ENCODE assay signal across 21 cellular contexts in genomic region chr10:458466-458865, GRCh38.
DNase-seq lines count a peak whose midpoint lies in the region; ATAC-seq, FAIRE-seq and TF ChIP-seq lines count a peak whose summit lies in the region.
"Had no signal": no experiment of that assay in that cellular context is flagged by ENCODE, and none has a peak within 500 bp of the region (broad histone marks: within the 10 kb centered on the region; RNA-seq: fewer than 3 reads in every experiment).

No MANE protein-coding gene starts in this region.

- intact Hi-C loops in stomach (cut with DNase I; ENCODE audit: low total_unique reads) = no loop called here

- POLR2A ChIA-PET in activated CD4-positive, alpha-beta T cell treated with anti-CD3 and anti-CD28 coated beads, Interleukin-2, amount 10 ng/mL, durations not matched to agents 7 days and 5 days (lab: Charles Lee) = no interaction called here

- H3K9me3 ChIP-seq in gastroesophageal sphincter (no peaks in the 10 kb centered on the region), stomach (no peaks in the 10 kb centered on the region)
- H3K9me3 ChIP-seq: breast epithelium, Caco-2 had no signal

- peaks cover 9% of the 10 kb centered on the region for H3K4me1 Mint-ChIP-seq in activated CD4-positive, alpha-beta T cell treated with anti-CD3 and anti-CD28 coated beads, Interleukin-2, amount 10 ng/mL, durations not matched to agents 7 days and 5 days

- H3K4me3 Mint-ChIP-seq in activated CD4-positive, alpha-beta T cell treated with anti-CD3 and anti-CD28 coated beads, Interleukin-2, amount 10 ng/mL, durations not matched to agents 7 days and 5 days = no peak overlapping the region
- H3K4me3 Mint-ChIP-seq: activated naive CD8-positive, alpha-beta T cell treated with anti-CD3 and anti-CD28 coated beads, Interleukin-2, amount 50 U/mL, for 24 hours; activated T-helper 17 cell treated with anti-CD3 and anti-CD28 coated beads, Interleukin-2, amount 50 U/mL, for 72 hours had no signal

- CTCF ChIA-PET in activated CD4-positive, alpha-beta T cell treated with anti-CD3 and anti-CD28 coated beads, Interleukin-2, amount 10 ng/mL, durations not matched to agents 7 days and 5 days (lab: Charles Lee) = no interaction called here

- no peak for FAIRE-seq in RCC 7860 (lab: Jason Lieb, UNC)
- FAIRE-seq: small intestine had no signal

- H3K27me3 ChIP-seq in gastroesophageal sphincter (no peaks in the 10 kb centered on the region), stomach (no peaks in the 10 kb centered on the region)
- H3K27me3 ChIP-seq: breast epithelium, SJSA1 had no signal

- ATAC-seq in gastroesophageal sphincter = peak; percentile 84
- ATAC-seq in left lobe of liver = peak; percentile 36
- ATAC-seq in HG03280 (IDR thresholded peaks at IDR 0.05; ENCODE audit: unreplicated experiment) = no peak
- no peak for ATAC-seq in activated CD4-positive, CD25-positive, alpha-beta regulatory T cell treated with anti-CD3 and anti-CD28 coated beads, Interleukin-2, amount 50 U/mL, for 24 hours
- ATAC-seq: activated naive CD8-positive, alpha-beta T cell treated with anti-CD3 and anti-CD28 coated beads, Interleukin-2, amount 50 U/mL, for 24 hours; activated T-helper 17 cell treated with anti-CD3 and anti-CD28 coated beads, Interleukin-2, amount 50 U/mL, for 72 hours; HCT116 had no signal

- TF ChIP-seq EP300 in gastroesophageal sphincter (IDR thresholded peaks at IDR 0.05) (no peak), stomach (IDR thresholded peaks at IDR 0.05) (peak; percentile 56)

- H3K27ac ChIP-seq in gastroesophageal sphincter = peak overlapping the region; percentile 54 to 86 (median 78)
- peak overlapping the region in 1 of 5 donors; percentile 58 for H3K27ac ChIP-seq in stomach
- H3K27ac ChIP-seq: SJSA1 had no signal

- peak; percentile 63 for DNase-seq in RCC 7860 (ENCODE audit: low spot score)
- DNase-seq in left lobe of liver (ENCODE audit: low spot score) = peak; percentile 26
- DNase-seq in stomach = no peak
- no peak for DNase-seq in DMS153 treated with DMSO at 0.1 percent for 48 hours (lab: John Stamatoyannopoulos, UW; ENCODE audit: unreplicated experiment)
- DNase-seq in activated CD4-positive, alpha-beta T cell treated with anti-CD3 and anti-CD28 coated beads, Interleukin-2, amount 10 ng/mL, durations not matched to agents 7 days and 5 days = no peak
- DNase-seq: activated naive CD8-positive, alpha-beta T cell treated with anti-CD3 and anti-CD28 coated beads, Interleukin-2, amount 50 U/mL, for 24 hours; AML-193; Caco-2; islet precursor cell; NCI-H1436; NCI-H2171; NCI-H69; small intestine; stimulated activated CD4-positive, alpha-beta T cell treated with anti-CD3 and anti-CD28 coated beads, Interleukin-4, amount 100 ng/mL, for 24 hours had no signal

- H3K36me3 ChIP-seq in gastroesophageal sphincter (peaks cover 0 to 6% of the 10 kb centered on the region in 2 donors), stomach (peaks cover 0 to 9% (median 0%) of the 10 kb centered on the region in 4 donors)
- H3K36me3 ChIP-seq: breast epithelium had no signal

- H3K27ac Mint-ChIP-seq in activated CD4-positive, alpha-beta T cell treated with anti-CD3 and anti-CD28 coated beads, Interleukin-2, amount 10 ng/mL, durations not matched to agents 7 days and 5 days = no peak overlapping the region
- H3K27ac Mint-ChIP-seq: activated naive CD8-positive, alpha-beta T cell treated with anti-CD3 and anti-CD28 coated beads, Interleukin-2, amount 50 U/mL, for 24 hours; activated T-helper 17 cell treated with anti-CD3 and anti-CD28 coated beads, Interleukin-2, amount 50 U/mL, for 72 hours had no signal

- TF ChIP-seq POLR2A in gastroesophageal sphincter (IDR thresholded peaks at IDR 0.05) (no peak), stomach (IDR thresholded peaks at IDR 0.05) (no peak)

- H3K9me3 Mint-ChIP-seq in activated CD4-positive, alpha-beta T cell treated with anti-CD3 and anti-CD28 coated beads, Interleukin-2, amount 10 ng/mL, durations not matched to agents 7 days and 5 days = peaks cover 6% of the 10 kb centered on the region

- H3K27me3 Mint-ChIP-seq in activated CD4-positive, alpha-beta T cell treated with anti-CD3 and anti-CD28 coated beads, Interleukin-2, amount 10 ng/mL, durations not matched to agents 7 days and 5 days = peaks cover 13% of the 10 kb centered on the region
- H3K27me3 Mint-ChIP-seq: activated naive CD8-positive, alpha-beta T cell treated with anti-CD3 and anti-CD28 coated beads, Interleukin-2, amount 50 U/mL, for 24 hours had no signal

- peaks cover 4% of the 10 kb centered on the region for H3K36me3 Mint-ChIP-seq in activated CD4-positive, alpha-beta T cell treated with anti-CD3 and anti-CD28 coated beads, Interleukin-2, amount 10 ng/mL, durations not matched to agents 7 days and 5 days (ENCODE audit: low read depth)

- no peak overlapping the region for H3K4me3 ChIP-seq in gastroesophageal sphincter
- H3K4me3 ChIP-seq in stomach = no peak overlapping the region
- H3K4me3 ChIP-seq: breast epithelium, SJSA1 had no signal

- TF ChIP-seq CTCF in gastroesophageal sphincter (IDR thresholded peaks at IDR 0.05) (no peak), stomach (IDR thresholded peaks at IDR 0.05) (no peak)

- WGBS in gastroesophageal sphincter (ENCODE audit: low coverage in 1 of 2), 2 donors = 54 to 60% methylated on average over 2 to 9 of the region's 20 CpGs
- 67 to 94% (median 90%) methylated on average over 11 to 20 of the region's 20 CpGs for WGBS in stomach, 5 donors

- H3K4me1 ChIP-seq in gastroesophageal sphincter (peaks cover 2 to 63% (median 10%) of the 10 kb centered on the region in 3 donors), stomach (peaks cover 0 to 37% (median 12%) of the 10 kb centered on the region in 4 donors)
- H3K4me1 ChIP-seq: breast epithelium, Caco-2 had no signal

Comparison
In these comparisons a context has a peak if more than half of its experiments do, and no peak if none do; other contexts are left out.
1. DNase-seq: peak in RCC 7860 (single experiment) and left lobe of liver (single experiment); none in stomach (single experiment), DMS153 treated with DMSO at 0.1 percent for 48 hours (single experiment) and activated CD4-positive, alpha-beta T cell treated with anti-CD3 and anti-CD28 coated beads, Interleukin-2, amount 10 ng/mL, durations not matched to agents 7 days and 5 days (single experiment).
2. ATAC-seq: peak in gastroesophageal sphincter (single experiment) and left lobe of liver (single experiment); none in HG03280 (single experiment) and activated CD4-positive, CD25-positive, alpha-beta regulatory T cell treated with anti-CD3 and anti-CD28 coated beads, Interleukin-2, amount 50 U/mL, for 24 hours (0 of 2).